ENCODE assay signal across 9 cellular contexts in the genomic region with DNA sequence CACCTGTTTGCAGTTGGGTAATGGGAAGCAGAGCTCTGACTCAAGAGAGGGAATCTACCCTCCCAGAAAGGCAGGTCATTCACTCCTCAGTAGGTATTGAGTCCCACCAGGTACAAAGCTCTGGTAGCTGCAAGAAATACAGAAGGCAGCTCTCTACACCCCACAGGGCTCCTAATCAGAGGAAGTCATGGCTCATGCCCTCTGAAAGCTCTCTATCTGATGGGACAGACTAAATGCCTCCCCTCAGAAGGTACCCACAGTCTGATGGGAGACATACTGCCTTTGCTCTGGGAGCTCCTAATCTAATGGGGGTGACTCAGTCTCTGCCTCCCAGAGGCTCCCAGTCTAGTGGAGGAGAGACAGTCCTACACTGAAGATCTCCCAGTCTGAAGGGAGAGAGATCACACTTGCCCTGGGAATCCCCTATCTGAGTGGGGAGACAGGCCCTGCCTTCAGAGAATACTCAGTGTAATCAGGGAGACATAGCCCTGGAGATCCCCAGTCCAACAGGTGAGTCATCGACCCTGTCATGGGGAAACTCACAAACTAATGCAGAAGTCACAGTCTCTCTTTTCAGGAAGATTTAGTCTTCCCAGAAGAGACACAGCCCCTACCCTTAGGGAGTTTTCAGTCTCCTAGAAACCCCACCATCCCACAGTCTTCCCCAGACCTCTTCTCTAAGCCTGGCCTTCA. TPM values are rescaled to one million over a fixed set of nuclear protein-coding genes. Genes with fewer than 3 reads are reported as not detected.
DNase-seq lines count a peak whose midpoint lies in the region; ATAC-seq and TF ChIP-seq lines count a peak whose summit lies in the region.
"Had no signal": no experiment of that assay in that cellular context is flagged by ENCODE, and none has a peak within 500 bp of the region (broad histone marks: within the 10 kb centered on the region; RNA-seq: fewer than 3 reads in every experiment).

No MANE protein-coding gene starts in this region.

- TF ChIP-seq CTCF in CD4-positive, alpha-beta T cell (IDR thresholded peaks at IDR 0.05): no peak
- TF ChIP-seq CTCF in sigmoid colon (IDR thresholded peaks at IDR 0.05): no peak

- no peaks in the 10 kb centered on the region for H3K36me3 ChIP-seq in sigmoid colon

- no peaks in the 10 kb centered on the region for H3K36me3 Mint-ChIP-seq in CD4-positive, alpha-beta T cell (ENCODE audit: low read depth)

- H3K4me3 Mint-ChIP-seq in CD4-positive, alpha-beta T cell: no peak overlapping the region

- no peak for TF ChIP-seq POLR2A in sigmoid colon (IDR thresholded peaks at IDR 0.05)

- POLR2A ChIA-PET in CD4-positive, alpha-beta T cell (lab: Charles Lee): no interaction called here

- H3K4me1 ChIP-seq in sigmoid colon: no peaks in the 10 kb centered on the region

- no peak for TF ChIP-seq EP300 in sigmoid colon (IDR thresholded peaks at IDR 0.05)

- intact Hi-C loops in CD4-positive, alpha-beta T cell (cut with DNase I, micrococcal nuclease): no loop called here
- intact Hi-C loops in sigmoid colon (cut with DNase I): no loop called here

- H3K4me3 ChIP-seq in sigmoid colon: no peak overlapping the region

- H3K27me3 ChIP-seq in CD4-positive, alpha-beta T cell (ENCODE audit: control insufficient read depth, insufficient read depth, low read length): no peaks in the 10 kb centered on the region
- H3K27me3 ChIP-seq in sigmoid colon: no peaks in the 10 kb centered on the region

- H3K9me3 Mint-ChIP-seq in CD4-positive, alpha-beta T cell: no peaks in the 10 kb centered on the region

- H3K27ac Mint-ChIP-seq in CD4-positive, alpha-beta T cell: no peak overlapping the region

- no peaks in the 10 kb centered on the region for H3K27me3 Mint-ChIP-seq in CD4-positive, alpha-beta T cell

- H3K4me1 Mint-ChIP-seq in CD4-positive, alpha-beta T cell (ENCODE audit: low read depth): no peaks in the 10 kb centered on the region

- WGBS in sigmoid colon, 2 donors: 38 to 66% methylated on average over 1 of the region's 1 CpG

- DNase-seq in stimulated activated naive CD4-positive, alpha-beta T cell treated with Interleukin-2 at 50 U/mL for 16 hours (lab: John Stamatoyannopoulos, UW): peak; percentile 22
- no peak for DNase-seq in stimulated activated naive CD4-positive, alpha-beta T cell (lab: John Stamatoyannopoulos, UW)
- DNase-seq in CD4-positive, alpha-beta T cell: no peak
- DNase-seq in activated CD8-positive, alpha-beta memory T cell treated with anti-CD3 and anti-CD28 coated beads, Interleukin-2, amount 50 U/mL, for 4 hours: no peak
- DNase-seq in KG1 (lab: John Stamatoyannopoulos, UW): no peak
- no peak for DNase-seq in sigmoid colon

- H3K27ac ChIP-seq in angular gyrus (ENCODE audit: low read depth, low read length) (peak overlapping the region; percentile 81), sigmoid colon (no peak overlapping the region)
- H3K27ac ChIP-seq in CD4-positive, alpha-beta T cell (ENCODE audit: low read depth, low read length): no peak overlapping the region

- CTCF ChIA-PET in CD4-positive, alpha-beta T cell (lab: Charles Lee): no interaction called here

- no peaks in the 10 kb centered on the region for H3K9me3 ChIP-seq in CD4-positive, alpha-beta T cell (ENCODE audit: control insufficient read depth, low read length)
- H3K9me3 ChIP-seq in sigmoid colon: no peaks in the 10 kb centered on the region

- ATAC-seq in HG03103 (IDR thresholded peaks at IDR 0.05; ENCODE audit: low read depth, unreplicated experiment): peak; percentile 66
- no peak for ATAC-seq in CD4-positive, alpha-beta T cell (ENCODE audit: poor library complexity)

RNA-seq across cellular contexts. Expression of a gene that starts 23.7 kb away (rescaled TPM):
- total RNA-seq in CD4-positive, alpha-beta T cell: not detected
- total RNA-seq in sigmoid colon: 1 to 10 TPM in 1 of 4 donors, under 1 TPM in 3; 0.16 to 1.4 (median 0.62) TPM
- under 1 TPM in 1 of 3 donors, not detected in 2; 0.48 TPM for polyA plus RNA-seq in sigmoid colon
- total RNA-seq: activated CD8-positive, alpha-beta memory T cell treated with anti-CD3 and anti-CD28 coated beads for 36 hours had no signal

RNA-seq across cellular contexts. Expression of a gene that starts 45.0 kb away (rescaled TPM):
- total RNA-seq in CD4-positive, alpha-beta T cell: under 1 TPM; 0.25 to 0.31 TPM
- total RNA-seq in sigmoid colon: under 1 TPM in 3 of 4 donors, not detected in 1; 0.14 to 0.55 (median 0.16) TPM
- polyA plus RNA-seq in sigmoid colon: 10 to 100 TPM; 18.0 to 49.4 (median 21.0) TPM
